14 cellular contexts compared by ENCODE assay signal in genomic region chr7:1902231-1902855, GRCh38.
"Had no signal": no experiment of that assay in that cellular context is flagged by ENCODE, and none has a peak within 500 bp of the region (broad histone marks: within the 10 kb centered on the region; RNA-seq: fewer than 3 reads in every experiment).

No MANE protein-coding gene starts in this region.

- H3K4me1 ChIP-seq: parathyroid adenoma, tibial nerve had no signal

- H3K4me3 ChIP-seq: esophagus muscularis mucosa, tibial nerve had no signal

- ATAC-seq: stimulated activated naive B cell treated with anti-CD40 and anti-IgM and Interleukin-4, amounts not matched to agents 10 μg/mL and 1 μg/mL and 100 μg/mL, for 72 hours had no signal

- H3K27ac Mint-ChIP-seq: activated CD4-positive, alpha-beta T cell treated with anti-CD3 and anti-CD28 coated beads, Interleukin-2, amount 10 ng/mL, durations not matched to agents 7 days and 5 days; activated naive CD4-positive, alpha-beta T cell treated with anti-CD3 and anti-CD28 coated beads, Interleukin-2, amount 50 U/mL, for 24 hours; stimulated activated naive B cell treated with anti-CD40 and anti-IgM and Interleukin-4, amounts not matched to agents 10 μg/mL and 1 μg/mL and 100 μg/mL, for 72 hours had no signal

- H3K9me3 Mint-ChIP-seq: activated CD4-positive, alpha-beta T cell treated with anti-CD3 and anti-CD28 coated beads, Interleukin-2, amount 10 ng/mL, durations not matched to agents 7 days and 5 days; activated naive CD4-positive, alpha-beta T cell treated with anti-CD3 and anti-CD28 coated beads, Interleukin-2, amount 50 U/mL, for 24 hours; stimulated activated naive B cell treated with anti-CD40 and anti-IgM and Interleukin-4, amounts not matched to agents 10 μg/mL and 1 μg/mL and 100 μg/mL, for 72 hours had no signal

- DNase-seq: activated CD4-positive, alpha-beta T cell treated with anti-CD3 and anti-CD28 coated beads, Interleukin-2, amount 10 ng/mL, durations not matched to agents 7 days and 5 days; activated CD4-positive, CD25-positive, alpha-beta regulatory T cell; activated effector memory CD4-positive, alpha-beta T cell treated with Interleukin-2 at 50 U/mL for 16 hours; activated T-cell treated with anti-CD3 and anti-CD28 coated beads, Interleukin-2, amount 50 U/mL, for 1 hour; amniotic stem cell; brain microvascular endothelial cell; foreskin fibroblast; mesenchymal stem cell; stimulated activated CD4-positive, alpha-beta T cell treated with anti-CD3 and anti-CD28 coated beads, Interleukin-1b, Interleukin-23, amount 100 ng/mL, for 48 hours; stimulated activated naive B cell treated with anti-CD40 and anti-IgM and Interleukin-4, amounts not matched to agents 10 μg/mL and 1 μg/mL and 100 μg/mL, for 72 hours had no signal

- H3K27me3 Mint-ChIP-seq: activated CD4-positive, alpha-beta T cell treated with anti-CD3 and anti-CD28 coated beads, Interleukin-2, amount 10 ng/mL, durations not matched to agents 7 days and 5 days; activated naive CD4-positive, alpha-beta T cell treated with anti-CD3 and anti-CD28 coated beads, Interleukin-2, amount 50 U/mL, for 24 hours; stimulated activated naive B cell treated with anti-CD40 and anti-IgM and Interleukin-4, amounts not matched to agents 10 μg/mL and 1 μg/mL and 100 μg/mL, for 72 hours had no signal

- H3K9me3 ChIP-seq: esophagus muscularis mucosa, tibial nerve had no signal

- H3K27me3 ChIP-seq: brain microvascular endothelial cell, esophagus muscularis mucosa, tibial nerve had no signal

- H3K36me3 ChIP-seq: brain microvascular endothelial cell had no signal

- H3K4me3 Mint-ChIP-seq: activated CD4-positive, alpha-beta T cell treated with anti-CD3 and anti-CD28 coated beads, Interleukin-2, amount 10 ng/mL, durations not matched to agents 7 days and 5 days; activated naive CD4-positive, alpha-beta T cell treated with anti-CD3 and anti-CD28 coated beads, Interleukin-2, amount 50 U/mL, for 24 hours; stimulated activated naive B cell treated with anti-CD40 and anti-IgM and Interleukin-4, amounts not matched to agents 10 μg/mL and 1 μg/mL and 100 μg/mL, for 72 hours had no signal
